10 cellular contexts compared by ENCODE assay signal in the genomic region with DNA sequence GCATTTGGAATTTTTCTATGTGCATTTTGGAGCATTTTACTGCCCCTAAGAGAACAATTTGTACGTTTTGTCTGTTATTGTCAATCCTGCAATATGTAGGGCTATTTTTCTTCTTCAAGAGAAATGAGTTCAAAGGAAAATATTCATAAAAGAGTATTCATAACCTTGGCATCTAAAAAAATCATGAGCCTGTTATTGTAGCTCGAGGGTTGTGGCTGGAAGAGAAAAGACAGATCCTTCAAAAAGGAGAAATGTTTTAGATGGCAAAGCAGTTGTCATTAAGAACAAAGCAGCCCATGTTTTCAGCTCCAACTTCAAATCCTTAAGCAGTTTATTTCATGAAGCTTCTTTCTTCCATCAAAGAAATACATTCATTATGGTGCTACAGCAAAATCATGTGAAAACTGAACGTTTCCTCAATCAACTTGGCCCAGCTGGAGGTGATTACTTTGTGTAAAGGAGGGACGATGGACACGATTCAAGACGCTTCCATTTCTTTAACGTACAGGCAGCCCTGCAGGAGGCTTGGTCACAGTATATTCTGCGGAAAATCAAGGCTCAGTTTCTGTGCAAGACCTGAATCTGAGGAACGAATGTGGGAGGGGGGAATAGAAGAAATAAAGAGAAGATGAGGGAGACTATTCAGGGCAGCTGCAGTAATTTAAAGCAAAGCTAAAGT. TPM values are rescaled to one million over a fixed set of nuclear protein-coding genes. Genes with fewer than 3 reads are reported as not detected.
A peak's percentile ranks its signal among the peaks of the same experiment; 100 is the strongest.
DNase-seq lines count a peak whose midpoint lies in the region; ATAC-seq, FAIRE-seq and TF ChIP-seq lines count a peak whose summit lies in the region.
"Had no signal": no experiment of that assay in that cellular context is flagged by ENCODE, and none has a peak within 500 bp of the region (broad histone marks: within the 10 kb centered on the region; RNA-seq: fewer than 3 reads in every experiment).

No MANE protein-coding gene starts in this region.

- no peaks in the 10 kb centered on the region for H3K79me2 ChIP-seq in keratinocyte (ENCODE audit: control insufficient read depth, insufficient read depth, low read length)

- H3K27ac Mint-ChIP-seq in nephron progenitor cell = no peak overlapping the region

- no peak overlapping the region for H3K27ac ChIP-seq in keratinocyte (ENCODE audit: control insufficient read depth, insufficient read depth, low read length)

- no peak overlapping the region for H3K9ac ChIP-seq in keratinocyte (ENCODE audit: control insufficient read depth, extremely low read depth, insufficient read depth, low read length)

- peaks cover 23% of the 10 kb centered on the region for H3K4me1 ChIP-seq in keratinocyte (ENCODE audit: control insufficient read depth, extremely low read depth, insufficient read depth, low read length)

- DNase-seq in keratinocyte (ENCODE audit: low read depth, low spot score) (no peak), nephron progenitor cell (no peak), NCI-H2171 treated with DMSO at 0.1 percent for 48 hours (lab: John Stamatoyannopoulos, UW) (no peak), NOMO-1 treated with dmso at 0.1 percent for 144 hours (lab: John Stamatoyannopoulos, UW; ENCODE audit: unreplicated experiment) (no peak), cerebellum (ENCODE audit: low spot score) (no peak)
- DNase-seq: NK-92 treated with Interleukin-12 subunit alpha and Interleukin-12 subunit beta, amount 100 ng/mL, for 24 hours had no signal

- H3K9me3 ChIP-seq in keratinocyte (ENCODE audit: control insufficient read depth, low read depth, low read length) = no peaks in the 10 kb centered on the region

- H3K36me3 Mint-ChIP-seq in nephron progenitor cell (ENCODE audit: low read depth) = no peaks in the 10 kb centered on the region

- H3K27me3 Mint-ChIP-seq in nephron progenitor cell (ENCODE audit: low read depth, poor library complexity) = peaks cover 3% of the 10 kb centered on the region

- H3K27me3 ChIP-seq in keratinocyte (ENCODE audit: control insufficient read depth, extremely low read depth, insufficient read depth, low read length) = no peaks in the 10 kb centered on the region

- H4K20me1 ChIP-seq in keratinocyte (ENCODE audit: control insufficient read depth, extremely low read depth, insufficient read depth, low read length) = no peaks in the 10 kb centered on the region

- no peak overlapping the region for H2AFZ ChIP-seq in keratinocyte (ENCODE audit: control insufficient read depth, low read length)

- peak overlapping the region; percentile 75 for H3K4me2 ChIP-seq in keratinocyte (ENCODE audit: control insufficient read depth, extremely low read depth, insufficient read depth, low read depth, low read length)

- FAIRE-seq in keratinocyte (lab: Jason Lieb, UNC) = no peak
- FAIRE-seq: bronchial epithelial cell had no signal

- TF ChIP-seq CTCF in keratinocyte (optimal IDR thresholded peaks at IDR 0.05 in 1 of 3, IDR thresholded peaks at IDR 0.05 in 1 of 3, conservative IDR thresholded peaks at IDR 0.05 in 1 of 3; ENCODE audit: extremely low read depth in 1 of 3, insufficient read depth in 2 of 3, low read length in 3 of 3) (no peak), nephron progenitor cell (IDR thresholded peaks at IDR 0.05) (no peak)

- no peak overlapping the region for H3K4me3 Mint-ChIP-seq in nephron progenitor cell

- H3K36me3 ChIP-seq in keratinocyte (ENCODE audit: control insufficient read depth in 2 of 2, extremely low read depth in 1 of 2, insufficient read depth in 2 of 2, low read length in 2 of 2) = no peaks in the 10 kb centered on the region

- no peaks in the 10 kb centered on the region for H3K9me3 Mint-ChIP-seq in nephron progenitor cell

- dilution Hi-C loops in keratinocyte (cut with MboI; ENCODE audit: extremely low pct_ligation_motif_present, low sequenced_read_pairs) = no loop called here

- H3K9me1 ChIP-seq in keratinocyte (ENCODE audit: control insufficient read depth, extremely low read depth, insufficient read depth, low read length) = no peaks in the 10 kb centered on the region

- peaks cover 13% of the 10 kb centered on the region for H3K4me1 Mint-ChIP-seq in nephron progenitor cell

- peak; percentile 33 for ATAC-seq in GM18498 (IDR thresholded peaks at IDR 0.05; ENCODE audit: unreplicated experiment)
- peak; percentile 13 for ATAC-seq in GM21576 (IDR thresholded peaks at IDR 0.05; ENCODE audit: unreplicated experiment)
- ATAC-seq in HG03558 (IDR thresholded peaks at IDR 0.05; ENCODE audit: extremely low read depth, unreplicated experiment) = peak; percentile 3

- no peak overlapping the region for H3K4me3 ChIP-seq in keratinocyte (ENCODE audit: control insufficient read depth in 2 of 3, extremely low read depth in 1 of 3, insufficient read depth in 2 of 3, low read depth in 1 of 3, low read length in 3 of 3)

RNA-seq across cellular contexts. Expression of gene QPCT, which starts 31.4 kb away (rescaled TPM):
- 11.6 to 26.2 TPM (median 11.7 TPM) in 3 replicates for polyA plus RNA-seq in keratinocyte
- polyA plus RNA-seq in keratinocyte (2011; ENCODE audit: low read depth) = 25.3 TPM
- polyA plus RNA-seq in keratinocyte (2011; cell fraction: cytosol; rRNA removed) = 13.9 and 25.5 TPM in 2 replicates
- 32.5 and 33.5 TPM in 2 replicates for polyA plus RNA-seq in keratinocyte (2011; cell fraction: nucleus; rRNA removed)
- polyA plus RNA-seq in keratinocyte (2012; ENCODE audit: low replicate concordance) = 8.1 and 35.4 TPM in 2 replicates
- 14.4 to 23.7 TPM (median 18.5 TPM) in 3 replicates for polyA minus RNA-seq in keratinocyte
- polyA minus RNA-seq in keratinocyte (2011; cell fraction: cytosol; rRNA and poly(A)+ RNA removed) = 25.1 TPM
- 12.8 and 16.4 TPM in 2 replicates for polyA minus RNA-seq in keratinocyte (2011; cell fraction: nucleus; rRNA and poly(A)+ RNA removed)
- total RNA-seq in cerebellum = 16.5 TPM

RNA-seq across cellular contexts. Expression of gene PRKD3, which starts 51.2 kb away (rescaled TPM):
- 17.6 to 25.4 TPM (median 19.9 TPM) in 3 replicates for polyA plus RNA-seq in keratinocyte
- polyA plus RNA-seq in keratinocyte (2011; ENCODE audit: low read depth) = 6.0 TPM
- polyA plus RNA-seq in keratinocyte (2011; cell fraction: cytosol; rRNA removed) = 12.5 and 21.0 TPM in 2 replicates
- polyA plus RNA-seq in keratinocyte (2011; cell fraction: nucleus; rRNA removed) = 21.9 and 22.6 TPM in 2 replicates
- 8.5 and 15.4 TPM in 2 replicates for polyA plus RNA-seq in keratinocyte (2012; ENCODE audit: low replicate concordance)
- 11.3 to 40.5 TPM (median 27.2 TPM) in 3 replicates for polyA minus RNA-seq in keratinocyte
- 15.7 TPM for polyA minus RNA-seq in keratinocyte (2011; cell fraction: cytosol; rRNA and poly(A)+ RNA removed)
- 23.0 and 37.9 TPM in 2 replicates for polyA minus RNA-seq in keratinocyte (2011; cell fraction: nucleus; rRNA and poly(A)+ RNA removed)
- total RNA-seq in cerebellum = 51.0 TPM
